In genomic region chr2:208265807-208266640, GRCh38 we compare ENCODE assay signal across 8 cellular contexts. TPM values are rescaled to one million over a fixed set of nuclear protein-coding genes. Genes with fewer than 3 reads are reported as not detected.
DNase-seq lines count a peak whose midpoint lies in the region; ATAC-seq and TF ChIP-seq lines count a peak whose summit lies in the region.

PIKFYVE (plus strand) TSS chr2:208266255; CDS start chr2:208271520, 5,265 bp downstream.

- H3K36me3 ChIP-seq in DND-41 (ENCODE audit: insufficient read depth, low read length) (peaks cover 8% of the 10 kb centered on the region), GM23248 (ENCODE audit: low read depth) (no peaks in the 10 kb centered on the region), esophagus squamous epithelium (no peaks in the 10 kb centered on the region)

- H3K4me3 Mint-ChIP-seq in activated T-helper 1 cell treated with anti-CD3 and anti-CD28 coated beads, Interleukin-12 subunit alpha, Interleukin-12 subunit beta, Interleukin-2, Interleukin-4 antibody, amounts not matched to agents 30 ng/mL and 10 ng/mL and 1 ng/mL, durations not matched to agents 14 hours and 24 hours and 36 hours = peak within 1 kb of the TSS; percentile 89

- H3K79me2 ChIP-seq in DND-41 (ENCODE audit: insufficient read depth, low read length) (peaks cover 61% of the 10 kb centered on the region), GM23248 (ENCODE audit: insufficient read depth) (peaks cover 49% of the 10 kb centered on the region)

- H3K9ac ChIP-seq in DND-41 (ENCODE audit: low read depth, low read length) (peak within 1 kb of the TSS; percentile 74), GM23248 (peak within 1 kb of the TSS; percentile 90)

- TF ChIP-seq CTCF in DND-41 (IDR thresholded peaks at IDR 0.05; ENCODE audit: borderline replicate concordance, extremely low read depth, low read length, poor library complexity, severe bottlenecking) (no peak), esophagus squamous epithelium (IDR thresholded peaks at IDR 0.05) (peak in 1 of 6 experiments; percentile 41)

- no peaks in the 10 kb centered on the region for H3K27me3 ChIP-seq in DND-41 (ENCODE audit: insufficient read depth, low read length, poor library complexity)
- no peaks in the 10 kb centered on the region for H3K27me3 ChIP-seq in GM23248 (replicated peaks; ENCODE audit: insufficient read depth)
- H3K27me3 ChIP-seq in esophagus squamous epithelium = no peaks in the 10 kb centered on the region

- H3K4me1 Mint-ChIP-seq in activated T-helper 1 cell treated with anti-CD3 and anti-CD28 coated beads, Interleukin-12 subunit alpha, Interleukin-12 subunit beta, Interleukin-2, Interleukin-4 antibody, amounts not matched to agents 30 ng/mL and 10 ng/mL and 1 ng/mL, durations not matched to agents 14 hours and 24 hours and 36 hours (ENCODE audit: low read depth) = peaks cover 46% of the 10 kb centered on the region

- H4K20me1 ChIP-seq in DND-41 (ENCODE audit: insufficient read depth, low read length) = peaks cover 13% of the 10 kb centered on the region
- no peaks in the 10 kb centered on the region for H4K20me1 ChIP-seq in GM23248 (ENCODE audit: insufficient read depth)

- DNase-seq in DND-41 (peak; percentile 96), GM23248 (peak; percentile 98), Kasumi-1 (lab: John Stamatoyannopoulos, UW) (peak; percentile 86 to 88), RPMI7951 (ENCODE audit: low read depth) (peak; percentile 99), esophagus squamous epithelium (lab: John Stamatoyannopoulos, UW) (peak; percentile 81), myocyte (ENCODE audit: low read depth) (peak; percentile 100)
- DNase-seq in activated T-helper 1 cell treated with anti-CD3 and anti-CD28 coated beads, Interleukin-12 subunit alpha, Interleukin-12 subunit beta, Interleukin-2, Interleukin-4 antibody, amounts not matched to agents 30 ng/mL and 10 ng/mL and 1 ng/mL, durations not matched to agents 14 hours and 24 hours and 36 hours (ENCODE audit: low spot score) = peak; percentile 88
- DNase-seq in stimulated activated CD8-positive, alpha-beta memory T cell treated with anti-CD3 and anti-CD28 coated beads, Interleukin-7, amount 100 ng/mL, for 48 hours (ENCODE audit: extremely low read depth in 1 of 2, low read depth in 1 of 2) = peak; percentile 75 to 92

- intact Hi-C loops in activated T-helper 1 cell treated with anti-CD3 and anti-CD28 coated beads, Interleukin-12 subunit alpha, Interleukin-12 subunit beta, Interleukin-2, Interleukin-4 antibody, amounts not matched to agents 30 ng/mL and 10 ng/mL and 1 ng/mL, durations not matched to agents 14 hours and 24 hours and 36 hours (cut with micrococcal nuclease) = loop anchor here (1.0 to 5.0 kb wide), 12 partner anchors 12 to 1906 kb away; partner anchors contain the start of genes CCNYL1, FASTKD2, FZD5 and KANSL1L
- intact Hi-C loops in esophagus squamous epithelium (cut with DNase I) = no loop called here

- peaks cover 4% of the 10 kb centered on the region for H3K9me3 Mint-ChIP-seq in activated T-helper 1 cell treated with anti-CD3 and anti-CD28 coated beads, Interleukin-12 subunit alpha, Interleukin-12 subunit beta, Interleukin-2, Interleukin-4 antibody, amounts not matched to agents 30 ng/mL and 10 ng/mL and 1 ng/mL, durations not matched to agents 14 hours and 24 hours and 36 hours

- H3K4me1 ChIP-seq in DND-41 (ENCODE audit: insufficient read depth, low read length) = peaks cover 39% of the 10 kb centered on the region
- H3K4me1 ChIP-seq in GM23248 (ENCODE audit: insufficient read depth) = peaks cover 26% of the 10 kb centered on the region
- H3K4me1 ChIP-seq in esophagus squamous epithelium = peaks cover 10 to 47% (median 22%) of the 10 kb centered on the region in 3 donors

- no peaks in the 10 kb centered on the region for H3K27me3 Mint-ChIP-seq in activated T-helper 1 cell treated with anti-CD3 and anti-CD28 coated beads, Interleukin-12 subunit alpha, Interleukin-12 subunit beta, Interleukin-2, Interleukin-4 antibody, amounts not matched to agents 30 ng/mL and 10 ng/mL and 1 ng/mL, durations not matched to agents 14 hours and 24 hours and 36 hours (ENCODE audit: insufficient read depth)

- peaks cover 19% of the 10 kb centered on the region for H3F3A ChIP-seq in GM23248 (ENCODE audit: insufficient read depth)

- H3K9me3 ChIP-seq in DND-41 (ENCODE audit: insufficient read depth, low read length, severe bottlenecking) = no peaks in the 10 kb centered on the region
- H3K9me3 ChIP-seq in GM23248 (ENCODE audit: low read depth) = no peaks in the 10 kb centered on the region
- no peaks in the 10 kb centered on the region for H3K9me3 ChIP-seq in esophagus squamous epithelium

- H3K27ac ChIP-seq in DND-41 (ENCODE audit: low read length) = peak within 1 kb of the TSS; percentile 94
- H3K27ac ChIP-seq in GM23248 = peak within 1 kb of the TSS; percentile 82
- H3K27ac ChIP-seq in esophagus squamous epithelium = peak within 1 kb of the TSS; percentile 97 to 98 (median 98)

- peak; percentile 82 for ATAC-seq in DND-41 (ENCODE audit: insufficient read depth, low read depth)

- H3K27ac Mint-ChIP-seq in activated T-helper 1 cell treated with anti-CD3 and anti-CD28 coated beads, Interleukin-12 subunit alpha, Interleukin-12 subunit beta, Interleukin-2, Interleukin-4 antibody, amounts not matched to agents 30 ng/mL and 10 ng/mL and 1 ng/mL, durations not matched to agents 14 hours and 24 hours and 36 hours = peak within 1 kb of the TSS; percentile 92

- peak within 1 kb of the TSS; percentile 81 for H2AFZ ChIP-seq in DND-41 (ENCODE audit: low read depth, low read length)
- peak within 1 kb of the TSS; percentile 95 for H2AFZ ChIP-seq in GM23248

- 1% methylated on average over 30 to 53 of the region's 53 CpGs for WGBS in GM23248 (ENCODE audit: low coverage in 1 of 2, low lambda C conversion rate in 2 of 2, missing lambda C conversion rate in 2 of 2), 2 experiments
- 0% methylated on average over 16 to 24 of the region's 53 CpGs for WGBS in esophagus squamous epithelium, 2 donors

- TF ChIP-seq POLR2A in esophagus squamous epithelium (IDR thresholded peaks at IDR 0.05) = peak in 3 of 4 donors; percentile 15 to 84 (median 67)

- no peaks in the 10 kb centered on the region for H3K9me2 ChIP-seq in GM23248 (ENCODE audit: insufficient read depth)

- H3K4me2 ChIP-seq in DND-41 (ENCODE audit: insufficient read depth, low read length) (peak within 1 kb of the TSS; percentile 84), GM23248 (ENCODE audit: unreplicated experiment) (peak within 1 kb of the TSS; percentile 87)

- in situ Hi-C loops in GM23248 (cut with MboI) = no loop called here

- H3K4me3 ChIP-seq in DND-41 (ENCODE audit: low read depth in 1 of 2, low read length in 2 of 2) (peak within 1 kb of the TSS; percentile 43 to 82), GM23248 (peak within 1 kb of the TSS; percentile 92), esophagus squamous epithelium (peak within 1 kb of the TSS; percentile 94 to 99 (median 97))

- peaks cover 6% of the 10 kb centered on the region for H3K36me3 Mint-ChIP-seq in activated T-helper 1 cell treated with anti-CD3 and anti-CD28 coated beads, Interleukin-12 subunit alpha, Interleukin-12 subunit beta, Interleukin-2, Interleukin-4 antibody, amounts not matched to agents 30 ng/mL and 10 ng/mL and 1 ng/mL, durations not matched to agents 14 hours and 24 hours and 36 hours (ENCODE audit: low read depth)

RNA-seq across cellular contexts. Expression of gene PIKFYVE, which starts in this region (rescaled TPM):
- 19.7 and 25.4 TPM in 2 replicates for total RNA-seq in GM23248 (2014; rRNA removed; shearing (Covaris generic))
- 4.2 and 4.8 TPM in 2 replicates for polyA plus RNA-seq in GM23248 (2016; fragmentation: Nextera tagmentation; extraction: Ambion mirVana)
- 23.1 and 23.8 TPM in 2 replicates for total RNA-seq in RPMI7951 (2014; rRNA removed; shearing (Covaris generic))
- total RNA-seq in activated T-helper 1 cell treated with anti-CD3 and anti-CD28 coated beads, Interleukin-12 subunit alpha, Interleukin-12 subunit beta, Interleukin-2, Interleukin-4 antibody, amounts not matched to agents 30 ng/mL and 10 ng/mL and 1 ng/mL, durations not matched to agents 14 hours and 24 hours and 36 hours = 28.7 and 33.5 TPM in 2 replicates
- total RNA-seq in esophagus squamous epithelium = 10 to 100 TPM; 10.5 to 25.7 (median 12.5) TPM
- 21.9 and 24.2 TPM in 2 replicates for total RNA-seq in myocyte
- polyA plus RNA-seq in myocyte (2012) = 5.6 TPM

Comparison
In these comparisons a context has a peak if more than half of its experiments do, and no peak if none do; other contexts are left out.
1. Peak in every context shown above with its lines: DNase-seq, ATAC-seq, H3K4me3 ChIP-seq and H3K27ac ChIP-seq.